9 cellular contexts compared by ENCODE assay signal in genomic region chr2:18855027-18855426, GRCh38.
DNase-seq lines count a peak whose midpoint lies in the region; ATAC-seq and TF ChIP-seq lines count a peak whose summit lies in the region.
"Had no signal": no experiment of that assay in that cellular context is flagged by ENCODE, and none has a peak within 500 bp of the region (broad histone marks: within the 10 kb centered on the region; RNA-seq: fewer than 3 reads in every experiment).

No MANE protein-coding gene starts in this region.

- no peaks in the 10 kb centered on the region for H3K36me3 ChIP-seq in right lobe of liver
- no peaks in the 10 kb centered on the region for H3K36me3 ChIP-seq in body of pancreas (replicated peaks in 1 of 2; ENCODE audit: insufficient read depth in 1 of 2, low read depth in 2 of 2)

- ATAC-seq in HG02884 (IDR thresholded peaks at IDR 0.05; ENCODE audit: unreplicated experiment) = peak; percentile 12
- ATAC-seq in right lobe of liver = no peak
- ATAC-seq in body of pancreas = no peak
- no peak for ATAC-seq in HG03571 (IDR thresholded peaks at IDR 0.05; ENCODE audit: unreplicated experiment)

- peak; percentile 3 for TF ChIP-seq CTCF in GM10266 (IDR thresholded peaks at IDR 0.05; ENCODE audit: control insufficient read depth, insufficient read depth, low read depth, missing control alignments)
- TF ChIP-seq CTCF in VCaP (conservative IDR thresholded peaks at IDR 0.05) = peak; percentile 63
- TF ChIP-seq CTCF in right lobe of liver (IDR thresholded peaks at IDR 0.05) = peak in 3 of 4 donors; percentile 25 to 35 (median 26)
- TF ChIP-seq CTCF in body of pancreas (IDR thresholded peaks at IDR 0.05) = peak in 2 of 7 experiments; percentile 5 to 12

- TF ChIP-seq POLR2A in right lobe of liver (IDR thresholded peaks at IDR 0.05) (no peak), body of pancreas (IDR thresholded peaks at IDR 0.05) (no peak)

- no peak for DNase-seq in GM10266 (ENCODE audit: extremely low spot score)
- no peak for DNase-seq in right lobe of liver
- no peak for DNase-seq in SKM-1 treated with dmso at 0.1 percent for 144 hours (lab: John Stamatoyannopoulos, UW; ENCODE audit: unreplicated experiment)
- no peak for DNase-seq in body of pancreas
- no peak for DNase-seq in middle frontal gyrus (ENCODE audit: extremely low spot score, low spot score)
- DNase-seq: SHP77 treated with DMSO at 0.1 percent for 48 hours had no signal

- no peaks in the 10 kb centered on the region for H3K9me3 ChIP-seq in right lobe of liver
- H3K9me3 ChIP-seq in body of pancreas = no peaks in the 10 kb centered on the region

- no peak overlapping the region for H3K4me3 ChIP-seq in right lobe of liver
- H3K4me3 ChIP-seq in body of pancreas = no peak overlapping the region

- H3K27me3 ChIP-seq in right lobe of liver (no peaks in the 10 kb centered on the region), body of pancreas (no peaks in the 10 kb centered on the region)

- no peaks in the 10 kb centered on the region for H3K4me1 ChIP-seq in right lobe of liver
- H3K4me1 ChIP-seq in body of pancreas = no peaks in the 10 kb centered on the region

- no peak overlapping the region for H3K27ac ChIP-seq in VCaP
- H3K27ac ChIP-seq in right lobe of liver = no peak overlapping the region
- H3K27ac ChIP-seq in body of pancreas = no peak overlapping the region

- intact Hi-C loops in right lobe of liver (cut with DNase I) (no loop called here), body of pancreas (cut with DNase I) (no loop called here)
